27 cellular contexts compared by ENCODE assay signal in the genomic region with DNA sequence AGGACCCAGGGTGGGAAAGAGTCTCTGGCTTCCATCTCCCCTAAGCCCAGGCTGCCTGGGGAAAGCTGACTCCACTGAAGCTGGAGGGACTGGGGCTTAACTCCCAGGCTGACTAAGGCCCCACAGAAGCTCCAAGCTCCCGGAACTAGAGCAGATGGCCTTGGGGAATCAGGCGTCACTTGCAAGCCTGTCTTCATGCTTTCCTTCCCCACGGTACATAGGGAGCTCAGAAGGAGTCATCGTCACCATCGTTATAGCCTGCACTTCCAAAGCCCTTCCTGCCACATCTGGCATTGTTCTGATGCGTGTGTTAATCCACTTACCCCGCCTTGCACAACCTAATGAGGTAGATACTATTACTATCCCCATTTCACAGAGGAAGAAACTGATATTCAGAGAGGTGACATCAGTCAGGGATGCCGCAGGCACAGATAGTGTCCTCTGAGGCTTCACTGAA. TPM values are rescaled to one million over a fixed set of nuclear protein-coding genes. Genes with fewer than 3 reads are reported as not detected.
DNase-seq lines count a peak whose midpoint lies in the region; ATAC-seq and TF ChIP-seq lines count a peak whose summit lies in the region.
"Had no signal": no experiment of that assay in that cellular context is flagged by ENCODE, and none has a peak within 500 bp of the region (broad histone marks: within the 10 kb centered on the region; RNA-seq: fewer than 3 reads in every experiment).

No MANE protein-coding gene starts in this region.

- H3K4me1 ChIP-seq in naive thymus-derived CD4-positive, alpha-beta T cell (ENCODE audit: control insufficient read depth in 2 of 2, insufficient read depth in 2 of 2, low read length in 2 of 2), result no peaks in the 10 kb centered on the region

- no peaks in the 10 kb centered on the region for H3K9me3 ChIP-seq in naive thymus-derived CD4-positive, alpha-beta T cell (ENCODE audit: control insufficient read depth in 2 of 3, low read length in 3 of 3)
- H3K9me3 ChIP-seq: BLaER1, MG63, tibial nerve had no signal

- H3K4me3 ChIP-seq in naive thymus-derived CD4-positive, alpha-beta T cell (ENCODE audit: low read length), result no peak overlapping the region
- H3K4me3 ChIP-seq: BLaER1, MG63, tibial nerve had no signal

- no peaks in the 10 kb centered on the region for H3K9me3 Mint-ChIP-seq in dendritic cell treated with granulocyte-macrophage colony-stimulating factor and Interleukin-4, amounts not matched to agents 40 ng/mL and 50 ng/mL, for 4 days
- H3K9me3 Mint-ChIP-seq in naive thymus-derived CD4-positive, alpha-beta T cell, result peaks cover 0 to 1% (median 0%) of the 10 kb centered on the region in 11 donors
- H3K9me3 Mint-ChIP-seq: activated T-helper 2 cell treated with anti-CD3 and anti-CD28 coated beads, Interferon-gamma antibody, Interleukin-2, Interleukin-4, amounts not matched to agents 10 μg/mL and 5 μg/mL and 100 μg/mL, durations not matched to agents 14 hours and 24 hours and 36 hours; memory B cell had no signal

- intact Hi-C loops in dendritic cell treated with granulocyte-macrophage colony-stimulating factor and Interleukin-4, amounts not matched to agents 40 ng/mL and 50 ng/mL, for 4 days (cut with micrococcal nuclease), result no loop called here
- intact Hi-C loops in naive thymus-derived CD4-positive, alpha-beta T cell (cut with micrococcal nuclease), result no loop called here

- CTCF ChIA-PET in naive thymus-derived CD4-positive, alpha-beta T cell (lab: Charles Lee), result interaction anchor here (0.7 kb wide), 1 partner anchor 25 kb away, joined by 3 read pairs; no protein-coding TSS in a partner anchor

- H3K27ac ChIP-seq in naive thymus-derived CD4-positive, alpha-beta T cell (ENCODE audit: low read depth, low read length), result no peak overlapping the region
- H3K27ac ChIP-seq: BLaER1 had no signal

- DNase-seq in NCI-H2171 treated with DMSO at 0.1 percent for 48 hours (lab: John Stamatoyannopoulos, UW) (peak; percentile 18), NCI-H2171 (lab: John Stamatoyannopoulos, UW) (no peak), NCI-H524 treated with DMSO at 0.1 percent for 48 hours (lab: John Stamatoyannopoulos, UW) (peak; percentile 76), omental fat pad (ENCODE audit: low spot score) (no peak), anterior cingulate cortex (lab: John Stamatoyannopoulos, UW) (no peak), NCI-H146 treated with DMSO at 0.1 percent for 48 hours (lab: John Stamatoyannopoulos, UW; ENCODE audit: unreplicated experiment) (no peak)
- no peak for DNase-seq in naive thymus-derived CD4-positive, alpha-beta T cell
- DNase-seq: 8988T; activated CD4-positive, alpha-beta T cell treated with anti-CD3 and anti-CD28 coated beads for 48 hours; cerebellar nuclear complex; HCEC 1CT; kidney glomerular epithelial cell; NCI-H1417 treated with DMSO at 0.1 percent for 48 hours; NCI-H526; retina; stimulated activated CD4-positive, alpha-beta T cell treated with anti-CD3 and anti-CD28 coated beads, Interleukin-4, amount 100 ng/mL, for 24 hours; stimulated activated naive CD4-positive, alpha-beta T cell treated with Interleukin-2 at 50 U/mL for 16 hours had no signal

- H3K36me3 Mint-ChIP-seq in dendritic cell treated with granulocyte-macrophage colony-stimulating factor and Interleukin-4, amounts not matched to agents 40 ng/mL and 50 ng/mL, for 4 days (ENCODE audit: low read depth), result peaks cover 22% of the 10 kb centered on the region
- H3K36me3 Mint-ChIP-seq in naive thymus-derived CD4-positive, alpha-beta T cell, result peaks cover 0 to 11% (median 6%) of the 10 kb centered on the region in 5 donors
- H3K36me3 Mint-ChIP-seq: activated naive CD8-positive, alpha-beta T cell had no signal

- peaks cover 0 to 8% (median 0%) of the 10 kb centered on the region in 3 experiments for H3K36me3 ChIP-seq in naive thymus-derived CD4-positive, alpha-beta T cell (ENCODE audit: control insufficient read depth in 2 of 3, insufficient read depth in 3 of 3, low read length in 3 of 3)
- H3K36me3 ChIP-seq: BLaER1, MG63, tibial nerve had no signal

- no peak for ATAC-seq in naive thymus-derived CD4-positive, alpha-beta T cell
- no peak for ATAC-seq in omental fat pad (ENCODE audit: low FRiP score)

- POLR2A ChIA-PET in naive thymus-derived CD4-positive, alpha-beta T cell (lab: Charles Lee), result interaction anchor here (0.9 kb wide), 1 partner anchor 25 kb away, joined by 3 read pairs; no protein-coding TSS in a partner anchor

- TF ChIP-seq CTCF in omental fat pad (IDR thresholded peaks at IDR 0.05), result no peak

- peak overlapping the region; percentile 78 for H3K4me3 Mint-ChIP-seq in dendritic cell treated with granulocyte-macrophage colony-stimulating factor and Interleukin-4, amounts not matched to agents 40 ng/mL and 50 ng/mL, for 4 days
- H3K4me3 Mint-ChIP-seq in naive thymus-derived CD4-positive, alpha-beta T cell, result no peak overlapping the region
- H3K4me3 Mint-ChIP-seq: activated naive CD8-positive, alpha-beta T cell; memory B cell had no signal

- H3K27ac Mint-ChIP-seq in dendritic cell treated with granulocyte-macrophage colony-stimulating factor and Interleukin-4, amounts not matched to agents 40 ng/mL and 50 ng/mL, for 4 days, result peak overlapping the region; percentile 94
- H3K27ac Mint-ChIP-seq in naive thymus-derived CD4-positive, alpha-beta T cell, result peak overlapping the region in 5 of 9 donors; percentile 16 to 78 (median 49)
- H3K27ac Mint-ChIP-seq: activated naive CD8-positive, alpha-beta T cell; activated T-helper 2 cell treated with anti-CD3 and anti-CD28 coated beads, Interferon-gamma antibody, Interleukin-2, Interleukin-4, amounts not matched to agents 10 μg/mL and 5 μg/mL and 100 μg/mL, durations not matched to agents 14 hours and 24 hours and 36 hours; memory B cell had no signal

- peaks cover 79% of the 10 kb centered on the region for H3K4me1 Mint-ChIP-seq in dendritic cell treated with granulocyte-macrophage colony-stimulating factor and Interleukin-4, amounts not matched to agents 40 ng/mL and 50 ng/mL, for 4 days (ENCODE audit: low read depth)
- peaks cover 0 to 58% (median 10%) of the 10 kb centered on the region in 7 donors for H3K4me1 Mint-ChIP-seq in naive thymus-derived CD4-positive, alpha-beta T cell

- H3K27me3 ChIP-seq in naive thymus-derived CD4-positive, alpha-beta T cell (ENCODE audit: control insufficient read depth in 2 of 2, insufficient read depth in 2 of 2, low read length in 2 of 2), result no peaks in the 10 kb centered on the region
- H3K27me3 ChIP-seq: BLaER1, MG63, tibial nerve had no signal

- H3K27me3 Mint-ChIP-seq in dendritic cell treated with granulocyte-macrophage colony-stimulating factor and Interleukin-4, amounts not matched to agents 40 ng/mL and 50 ng/mL, for 4 days, result peaks cover 6% of the 10 kb centered on the region
- no peaks in the 10 kb centered on the region for H3K27me3 Mint-ChIP-seq in naive thymus-derived CD4-positive, alpha-beta T cell
- H3K27me3 Mint-ChIP-seq: activated naive CD8-positive, alpha-beta T cell had no signal

RNA-seq across cellular contexts. Expression of a gene that starts 11.5 kb away (rescaled TPM):
- 100 to 1,000 TPM in 3 of 5 experiments, 10 to 100 TPM in 2; 53.3 to 173 (median 110) TPM for total RNA-seq in naive thymus-derived CD4-positive, alpha-beta T cell
- 100 to 1,000 TPM; 178 to 252 TPM for polyA plus RNA-seq in naive thymus-derived CD4-positive, alpha-beta T cell
- 100 to 1,000 TPM in 1 of 4 donors, 10 to 100 TPM in 2, 1 to 10 TPM in 1; 9.9 to 139 (median 46.3) TPM for total RNA-seq in omental fat pad
- total RNA-seq: G401 had no signal

RNA-seq across cellular contexts. Expression of a gene that starts 33.5 kb away (rescaled TPM):
- total RNA-seq in naive thymus-derived CD4-positive, alpha-beta T cell, result 1 to 10 TPM in 3 of 5 experiments, under 1 TPM in 2; 0.32 to 1.9 (median 1.1) TPM
- under 1 TPM in 1 of 2 donors, not detected in 1; 0.53 TPM for polyA plus RNA-seq in naive thymus-derived CD4-positive, alpha-beta T cell
- 100 to 1,000 TPM; 128 to 466 (median 169) TPM for total RNA-seq in omental fat pad
- total RNA-seq: activated T-helper 2 cell treated with anti-CD3 and anti-CD28 coated beads, Interferon-gamma antibody, Interleukin-2, Interleukin-4, amounts not matched to agents 10 μg/mL and 5 μg/mL and 100 μg/mL, durations not matched to agents 14 hours and 24 hours and 36 hours; epithelial cell of proximal tubule; osteoblast had no signal

RNA-seq across cellular contexts. Expression of a gene that starts 37.9 kb away (rescaled TPM):
- 10 to 100 TPM; 34.0 to 48.0 (median 44.0) TPM for total RNA-seq in naive thymus-derived CD4-positive, alpha-beta T cell
- 10 to 100 TPM; 14.2 to 30.0 TPM for polyA plus RNA-seq in naive thymus-derived CD4-positive, alpha-beta T cell
- 10 to 100 TPM; 19.1 to 76.7 (median 21.4) TPM for total RNA-seq in omental fat pad

Comparison
In these comparisons a context has a peak if more than half of its experiments do, and no peak if none do; other contexts are left out.
1. DNase-seq: peak in NCI-H2171 treated with DMSO at 0.1 percent for 48 hours (single experiment) and NCI-H524 treated with DMSO at 0.1 percent for 48 hours (single experiment); none in NCI-H2171 (single experiment), naive thymus-derived CD4-positive, alpha-beta T cell (0 of 9), omental fat pad (single experiment), anterior cingulate cortex (0 of 58) and NCI-H146 treated with DMSO at 0.1 percent for 48 hours (single experiment).
2. RNA of a gene that starts 33.5 kb away (total RNA-seq): 128 to 466 TPM in omental fat pad; 0.32 to 1.9 TPM in naive thymus-derived CD4-positive, alpha-beta T cell; every median in the first group is over 10 times any median in the second.